Comparison of ENCODE assay signal across 23 cellular contexts in genomic region chr11:77377734-77378133, GRCh38.
DNase-seq lines count a peak whose midpoint lies in the region; ATAC-seq and TF ChIP-seq lines count a peak whose summit lies in the region.
"Had no signal": no experiment of that assay in that cellular context is flagged by ENCODE, and none has a peak within 500 bp of the region (broad histone marks: within the 10 kb centered on the region; RNA-seq: fewer than 3 reads in every experiment).

No MANE protein-coding gene starts in this region.

- TF ChIP-seq POLR2A in lower leg skin (IDR thresholded peaks at IDR 0.05) = no peak

- no peaks in the 10 kb centered on the region for H3K27me3 Mint-ChIP-seq in endothelial cell (ENCODE audit: unreplicated experiment)
- no peaks in the 10 kb centered on the region for H3K27me3 Mint-ChIP-seq in T-helper 17 cell
- H3K27me3 Mint-ChIP-seq: activated naive CD8-positive, alpha-beta T cell treated with anti-CD3 and anti-CD28 coated beads for 36 hours; CD4-positive, alpha-beta T cell had no signal

- H3K36me3 Mint-ChIP-seq in endothelial cell (ENCODE audit: low read depth, unreplicated experiment) (peaks cover 5% of the 10 kb centered on the region), T-helper 17 cell (ENCODE audit: low read depth) (peaks cover 6% of the 10 kb centered on the region)

- H3K4me1 Mint-ChIP-seq in endothelial cell (ENCODE audit: unreplicated experiment) (peaks cover 18% of the 10 kb centered on the region), T-helper 17 cell (no peaks in the 10 kb centered on the region)

- ATAC-seq in HG03571 (IDR thresholded peaks at IDR 0.05; ENCODE audit: unreplicated experiment) (no peak), T-helper 17 cell (no peak)
- ATAC-seq: right cardiac atrium had no signal

- H3K4me3 Mint-ChIP-seq in endothelial cell (ENCODE audit: unreplicated experiment) = no peak overlapping the region
- no peak overlapping the region for H3K4me3 Mint-ChIP-seq in T-helper 17 cell
- H3K4me3 Mint-ChIP-seq: activated naive CD8-positive, alpha-beta T cell treated with anti-CD3 and anti-CD28 coated beads for 36 hours; CD4-positive, alpha-beta T cell had no signal

- H3K9me3 Mint-ChIP-seq in endothelial cell (ENCODE audit: unreplicated experiment) = no peaks in the 10 kb centered on the region
- H3K9me3 Mint-ChIP-seq: activated naive CD8-positive, alpha-beta T cell treated with anti-CD3 and anti-CD28 coated beads for 36 hours; CD4-positive, alpha-beta T cell had no signal

- WGBS in lower leg skin, 2 donors = 76 to 92% methylated on average over 2 of the region's 2 CpGs

- intact Hi-C loops in posterior vena cava (cut with DNase I) (no loop called here), lower leg skin (cut with DNase I; ENCODE audit: low total_unique reads) (no loop called here)

- no peaks in the 10 kb centered on the region for H3K9me3 ChIP-seq in T-helper 17 cell (ENCODE audit: control insufficient read depth, low read length, poor library complexity, severe bottlenecking)
- H3K9me3 ChIP-seq: SJCRH30, stomach, thyroid gland had no signal

- H3K27ac Mint-ChIP-seq in endothelial cell (ENCODE audit: unreplicated experiment) (peak overlapping the region; percentile 67), T-helper 17 cell (no peak overlapping the region)
- H3K27ac Mint-ChIP-seq: activated naive CD8-positive, alpha-beta T cell treated with anti-CD3 and anti-CD28 coated beads for 36 hours; CD4-positive, alpha-beta T cell had no signal

- H3K4me3 ChIP-seq in lower leg skin (ENCODE audit: low read depth, poor library complexity, severe bottlenecking) = no peak overlapping the region
- H3K4me3 ChIP-seq: SJCRH30, stomach, thyroid gland had no signal

- DNase-seq in DMS 273 (lab: John Stamatoyannopoulos, UW; ENCODE audit: unreplicated experiment) (peak; percentile 40), DMS 273 treated with DMSO at 0.1 percent for 48 hours (lab: John Stamatoyannopoulos, UW) (no peak), NCI-H446 treated with DMSO at 0.1 percent for 48 hours (lab: John Stamatoyannopoulos, UW) (peak; percentile 21), endothelial cell (ENCODE audit: low spot score) (peak; percentile 3), posterior vena cava (ENCODE audit: low spot score) (peak; percentile 65), T-helper 17 cell (no peak), lower leg skin (ENCODE audit: low spot score in 2 of 2) (no peak)
- DNase-seq: activated effector memory CD4-positive, alpha-beta T cell treated with Interleukin-2 at 50 U/mL for 16 hours; activated naive CD8-positive, alpha-beta T cell treated with anti-CD3 and anti-CD28 coated beads for 36 hours; CD4-positive, alpha-beta T cell; central memory CD4-positive, alpha-beta T cell; GF-D8; mammary epithelial cell; MM.1S; NCI-H1417 treated with DMSO at 0.1 percent for 48 hours; NCI-H2081 treated with DMSO at 0.1 percent for 48 hours; NCI-H82; right cardiac atrium; SJCRH30; stimulated activated CD4-positive, alpha-beta T cell treated with anti-CD3 and anti-CD28 coated beads, Interleukin-2, amount 100 ng/mL, for 24 hours; stomach; thyroid gland had no signal

- no peak for TF ChIP-seq CTCF in endothelial cell (IDR thresholded peaks at IDR 0.05; ENCODE audit: unreplicated experiment)
- no peak for TF ChIP-seq CTCF in lower leg skin (IDR thresholded peaks at IDR 0.05)

Comparison
In these comparisons a context has a peak if more than half of its experiments do, and no peak if none do; other contexts are left out.
1. DNase-seq: peak in DMS 273 (single experiment), NCI-H446 treated with DMSO at 0.1 percent for 48 hours (single experiment), endothelial cell (single experiment) and posterior vena cava (single experiment); none in DMS 273 treated with DMSO at 0.1 percent for 48 hours (single experiment), T-helper 17 cell (0 of 3) and lower leg skin (0 of 2).